ENCODE assay signal across 8 cellular contexts in the genomic region with DNA sequence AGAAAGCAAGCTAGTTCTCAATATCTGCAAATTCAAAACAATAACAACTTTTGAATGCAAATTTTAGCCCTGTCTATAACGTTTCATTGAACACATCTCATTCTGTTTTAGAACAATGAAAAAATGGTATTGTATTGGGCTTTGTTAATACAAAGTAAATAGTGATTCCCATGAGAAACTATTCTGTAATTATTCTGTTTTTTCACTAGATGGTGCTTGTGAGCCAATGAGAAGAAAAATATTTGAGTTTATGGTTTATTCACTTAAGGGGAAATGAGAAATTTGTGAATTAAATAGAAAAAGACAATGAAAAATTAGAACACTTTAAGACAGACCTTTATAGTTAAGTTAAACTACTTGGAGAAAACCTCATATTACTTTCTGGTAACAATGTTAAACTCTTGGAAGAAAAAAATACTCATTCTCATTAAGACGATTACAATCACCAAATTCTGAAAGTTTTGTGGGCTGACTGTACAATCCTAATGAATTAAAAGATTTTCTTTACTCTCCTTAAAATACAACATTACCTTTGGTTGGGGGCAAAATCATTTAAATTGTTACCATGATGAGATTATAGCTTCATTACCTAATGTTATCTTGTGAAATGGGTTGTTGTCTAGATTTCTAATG.
DNase-seq lines count a peak whose midpoint lies in the region; ATAC-seq and TF ChIP-seq lines count a peak whose summit lies in the region.

No MANE protein-coding gene starts in this region.

- TF ChIP-seq CTCF in heart left ventricle (IDR thresholded peaks at IDR 0.05) (peak; percentile 43 to 74 (median 58)), colonic mucosa (IDR thresholded peaks at IDR 0.05) (peak; percentile 33), osteocyte (IDR thresholded peaks at IDR 0.05) (peak; percentile 63)

- no peak overlapping the region for H3K27ac Mint-ChIP-seq in osteocyte (ENCODE audit: unreplicated experiment)

- H3K4me3 ChIP-seq in heart left ventricle (no peak overlapping the region), colonic mucosa (no peak overlapping the region)

- no peak overlapping the region for H3K9ac ChIP-seq in colonic mucosa (ENCODE audit: low read depth in 2 of 2, low read length in 2 of 2)

- DNase-seq in heart left ventricle (no peak), left cardiac atrium (no peak), NCI-H2227 treated with DMSO at 0.1 percent for 48 hours (lab: John Stamatoyannopoulos, UW) (peak; percentile 45), colonic mucosa (no peak), osteocyte (ENCODE audit: extremely low spot score, unreplicated experiment) (no peak), NK-92 (lab: John Stamatoyannopoulos, UW; ENCODE audit: unreplicated experiment) (no peak), middle frontal gyrus (ENCODE audit: extremely low spot score, low spot score) (no peak)

- H3K36me3 ChIP-seq in heart left ventricle: no peaks in the 10 kb centered on the region
- H3K36me3 ChIP-seq in colonic mucosa: no peaks in the 10 kb centered on the region

- no peak overlapping the region for H3K27ac ChIP-seq in heart left ventricle
- no peak overlapping the region for H3K27ac ChIP-seq in colonic mucosa

- ATAC-seq in heart left ventricle (no peak), left cardiac atrium (no peak), GM18505 (IDR thresholded peaks at IDR 0.05; ENCODE audit: unreplicated experiment) (no peak)

- no peaks in the 10 kb centered on the region for H3K36me3 Mint-ChIP-seq in osteocyte (ENCODE audit: unreplicated experiment)

- H3K4me1 Mint-ChIP-seq in osteocyte (ENCODE audit: unreplicated experiment): no peaks in the 10 kb centered on the region

- H3K9me3 ChIP-seq in heart left ventricle (no peaks in the 10 kb centered on the region), colonic mucosa (no peaks in the 10 kb centered on the region)

- H3K27me3 Mint-ChIP-seq in osteocyte (ENCODE audit: unreplicated experiment): peaks cover 49% of the 10 kb centered on the region

- H3K27me3 ChIP-seq in heart left ventricle (no peaks in the 10 kb centered on the region), colonic mucosa (no peaks in the 10 kb centered on the region)

- TF ChIP-seq POLR2A in heart left ventricle (IDR thresholded peaks at IDR 0.05) (no peak), GM18505 (IDR thresholded peaks at IDR 0.05; ENCODE audit: borderline replicate concordance, extremely low read depth, insufficient read depth, insufficient read length) (no peak)

- H3K4me3 Mint-ChIP-seq in osteocyte (ENCODE audit: unreplicated experiment): no peak overlapping the region

- 41 to 45% (median 43%) methylated on average over 2 of the region's 2 CpGs for WGBS in heart left ventricle, 4 donors

- intact Hi-C loops in heart left ventricle (cut with DNase I): loop anchor here (2.0 to 10.0 kb wide), 5 partner anchors 602 to 1045 kb away; no protein-coding TSS in a partner anchor
- intact Hi-C loops in left cardiac atrium (cut with DNase I): loop anchor here (2.0 to 5.0 kb wide), 3 partner anchors 602 to 1042 kb away; no protein-coding TSS in a partner anchor
- intact Hi-C loops in colonic mucosa (cut with DNase I): loop anchor here (5.0 kb wide), 1 partner anchor 1047 kb away; no protein-coding TSS in a partner anchor

- H3K4me1 ChIP-seq in heart left ventricle (peaks cover 0 to 3% (median 0%) of the 10 kb centered on the region in 12 donors), colonic mucosa (no peaks in the 10 kb centered on the region)

- H3K9me3 Mint-ChIP-seq in osteocyte (ENCODE audit: unreplicated experiment): no peaks in the 10 kb centered on the region
